In the genomic region with DNA sequence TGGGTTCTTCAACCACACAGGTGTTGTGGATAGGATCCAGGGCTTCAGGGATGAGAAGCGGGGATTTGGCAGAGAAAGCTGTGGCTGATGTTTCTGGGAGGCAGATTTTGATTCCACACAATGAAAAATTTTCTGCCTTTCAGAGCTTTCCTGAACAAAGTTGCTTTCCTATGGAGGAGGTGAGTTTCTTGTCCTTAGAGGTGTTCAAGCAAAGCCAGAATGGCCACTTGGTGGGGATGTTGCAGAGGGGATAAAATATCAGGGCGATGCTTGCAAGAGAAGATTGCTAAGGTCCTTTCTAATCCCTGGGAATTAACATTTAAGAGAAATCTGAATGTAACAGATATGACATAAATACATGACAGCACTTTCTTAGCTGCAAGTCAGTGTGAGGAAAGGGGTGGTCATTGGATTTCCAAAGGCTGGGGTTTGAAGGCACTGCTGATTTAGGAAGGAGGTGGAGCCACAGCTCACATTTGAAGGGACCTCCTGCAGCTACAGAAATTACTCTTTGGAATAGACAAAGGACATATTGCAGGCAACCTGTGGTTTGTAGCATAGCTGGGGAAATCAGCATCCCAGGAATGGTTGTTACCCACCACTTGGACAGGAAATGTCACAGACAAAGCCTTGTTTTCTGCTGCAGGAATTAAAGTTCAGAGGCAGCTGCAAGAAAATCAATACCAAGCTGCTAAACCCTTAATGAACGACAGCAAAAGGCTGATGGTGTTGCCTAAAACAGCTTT, we compare ENCODE assay signal across 1 cellular context.
TF ChIP-seq lines count a peak whose summit lies in the region.

No MANE protein-coding gene starts in this region.

TF ChIP-seq in HEK293, 187 proteins besides CTCF, POLR2A, EP300 and RAD21 (continued from another document):
- TF ChIP-seq, protein P1, sequence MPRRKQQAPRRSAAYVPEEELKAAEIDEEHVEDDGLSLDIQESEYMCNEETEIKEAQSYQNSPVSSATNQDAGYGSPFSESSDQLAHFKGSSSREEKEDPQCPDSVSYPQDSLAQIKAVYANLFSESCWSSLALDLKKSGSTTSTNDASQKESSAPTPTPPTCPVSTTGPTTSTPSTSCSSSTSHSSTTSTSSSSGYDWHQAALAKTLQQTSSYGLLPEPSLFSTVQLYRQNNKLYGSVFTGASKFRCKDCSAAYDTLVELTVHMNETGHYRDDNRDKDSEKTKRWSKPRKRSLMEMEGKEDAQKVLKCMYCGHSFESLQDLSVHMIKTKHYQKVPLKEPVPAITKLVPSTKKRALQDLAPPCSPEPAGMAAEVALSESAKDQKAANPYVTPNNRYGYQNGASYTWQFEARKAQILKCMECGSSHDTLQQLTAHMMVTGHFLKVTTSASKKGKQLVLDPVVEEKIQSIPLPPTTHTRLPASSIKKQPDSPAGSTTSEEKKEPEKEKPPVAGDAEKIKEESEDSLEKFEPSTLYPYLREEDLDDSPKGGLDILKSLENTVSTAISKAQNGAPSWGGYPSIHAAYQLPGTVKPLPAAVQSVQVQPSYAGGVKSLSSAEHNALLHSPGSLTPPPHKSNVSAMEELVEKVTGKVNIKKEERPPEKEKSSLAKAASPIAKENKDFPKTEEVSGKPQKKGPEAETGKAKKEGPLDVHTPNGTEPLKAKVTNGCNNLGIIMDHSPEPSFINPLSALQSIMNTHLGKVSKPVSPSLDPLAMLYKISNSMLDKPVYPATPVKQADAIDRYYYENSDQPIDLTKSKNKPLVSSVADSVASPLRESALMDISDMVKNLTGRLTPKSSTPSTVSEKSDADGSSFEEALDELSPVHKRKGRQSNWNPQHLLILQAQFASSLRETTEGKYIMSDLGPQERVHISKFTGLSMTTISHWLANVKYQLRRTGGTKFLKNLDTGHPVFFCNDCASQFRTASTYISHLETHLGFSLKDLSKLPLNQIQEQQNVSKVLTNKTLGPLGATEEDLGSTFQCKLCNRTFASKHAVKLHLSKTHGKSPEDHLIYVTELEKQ (tag by site-specific recombination; IDR thresholded peaks at IDR 0.05; ENCODE audit: borderline replicate concordance): no peak
- TF ChIP-seq ZXDB (tag by site-specific recombination; IDR thresholded peaks at IDR 0.05): no peak
